8 cellular contexts compared by ENCODE assay signal in genomic region chr4:52038109-52038912, GRCh38. TPM values are rescaled to one million over a fixed set of nuclear protein-coding genes. Genes with fewer than 3 reads are reported as not detected.
DNase-seq lines count a peak whose midpoint lies in the region; TF ChIP-seq lines count a peak whose summit lies in the region.

SGCB (minus strand) TSS chr4:52038299; CDS start chr4:52038259, 40 bp downstream.

- intact Hi-C loops in ovary (cut with DNase I) (loop anchor here in 2 of 4 donors (10.0 kb wide), 2 partner anchors 144 to 194 kb away; partner anchors contain the start of gene DCUN1D4 (in 1 of the 2)), testis (cut with DNase I; ENCODE audit: low total_unique reads) (no loop called here)

- WGBS in ovary, 3 donors, result 1 to 2% (median 1%) methylated on average over 20 to 68 of the region's 68 CpGs
- WGBS in testis, 2 donors, result 2% methylated on average over 26 to 46 of the region's 68 CpGs

- DNase-seq in COR-L47 (lab: John Stamatoyannopoulos, UW) (peak; percentile 50), GM20000 (ENCODE audit: low spot score) (peak; percentile 85), HPDE6-E6E7 (ENCODE audit: extremely low spot score) (peak; percentile 35), SHP77 treated with DMSO at 0.1 percent for 48 hours (lab: John Stamatoyannopoulos, UW) (peak; percentile 48), glutamatergic neuron (peak; percentile 93), ovary (peak; percentile 65 to 80 (median 73)), testis (peak; percentile 80)
- peak; percentile 79 for DNase-seq in activated naive CD4-positive, alpha-beta T cell treated with anti-CD3 and anti-CD28 coated beads, Interleukin-2, amount 50 U/mL, for 16 hours

- peaks cover 31% of the 10 kb centered on the region for H3K4me1 Mint-ChIP-seq in glutamatergic neuron (ENCODE audit: low read depth, unreplicated experiment)

- H3K36me3 Mint-ChIP-seq in glutamatergic neuron (ENCODE audit: unreplicated experiment), result peaks cover 4% of the 10 kb centered on the region

- peak within 1 kb of the TSS; percentile 76 for H3K4me3 ChIP-seq in ovary
- peak within 1 kb of the TSS; percentile 84 to 86 for H3K4me3 ChIP-seq in testis

- no peak for TF ChIP-seq CTCF in GM20000 (IDR thresholded peaks at IDR 0.05; ENCODE audit: extremely low read depth, missing control alignments)
- TF ChIP-seq CTCF in glutamatergic neuron (IDR thresholded peaks at IDR 0.05; ENCODE audit: partially characterized antibody, unreplicated experiment), result no peak
- TF ChIP-seq CTCF in ovary (IDR thresholded peaks at IDR 0.05), result no peak
- TF ChIP-seq CTCF in testis (IDR thresholded peaks at IDR 0.05), result no peak

- no peaks in the 10 kb centered on the region for H3K27me3 ChIP-seq in ovary
- H3K27me3 ChIP-seq in testis, result no peaks in the 10 kb centered on the region

- peak within 1 kb of the TSS; percentile 98 for H3K27ac Mint-ChIP-seq in glutamatergic neuron (ENCODE audit: unreplicated experiment)

- H3K36me3 ChIP-seq in ovary (no peaks in the 10 kb centered on the region), testis (ENCODE audit: low read depth, missing control alignments) (no peaks in the 10 kb centered on the region)

- TF ChIP-seq EP300 in ovary (IDR thresholded peaks at IDR 0.05), result no peak

- H3K9me3 ChIP-seq in ovary (no peaks in the 10 kb centered on the region), testis (no peaks in the 10 kb centered on the region)

- TF ChIP-seq POLR2A in ovary (IDR thresholded peaks at IDR 0.05) (no peak), testis (IDR thresholded peaks at IDR 0.05) (no peak)

- peaks cover 9% of the 10 kb centered on the region for H3K4me1 ChIP-seq in ovary (ENCODE audit: insufficient read depth)
- H3K4me1 ChIP-seq in testis, result peaks cover 15% of the 10 kb centered on the region

- H3K27me3 Mint-ChIP-seq in glutamatergic neuron (ENCODE audit: unreplicated experiment), result peaks cover 12% of the 10 kb centered on the region

- peaks cover 14% of the 10 kb centered on the region for H3K9me3 Mint-ChIP-seq in glutamatergic neuron (ENCODE audit: unreplicated experiment)

- H3K4me3 Mint-ChIP-seq in glutamatergic neuron (ENCODE audit: unreplicated experiment), result peak within 1 kb of the TSS; percentile 95

- H3K27ac ChIP-seq in ovary (peak within 1 kb of the TSS; percentile 76 to 77), testis (peak within 1 kb of the TSS; percentile 87)

RNA-seq across cellular contexts. Expression of gene SGCB, which starts in this region (rescaled TPM):
- 169 TPM for total RNA-seq in glutamatergic neuron (ENCODE audit: unreplicated experiment)
- 10 to 100 TPM; 21.3 to 47.5 (median 32.7) TPM for total RNA-seq in ovary
- polyA plus RNA-seq in ovary, result 10 to 100 TPM; 22.4 to 58.2 TPM
- total RNA-seq in testis, result 10 to 100 TPM; 35.7 to 52.2 TPM
- polyA plus RNA-seq in testis (ENCODE audit: insufficient read depth, low read depth, low replicate concordance), result 32.8 TPM

Comparison
In these comparisons a context has a peak if more than half of its experiments do, and no peak if none do; other contexts are left out.
1. Peak in every context shown above with its lines: DNase-seq, H3K4me3 ChIP-seq and H3K27ac ChIP-seq.
2. DNase-seq: peak in every context shown above with its lines; median percentile 93 in glutamatergic neuron; 85 in GM20000; 80 in testis; 79 in activated naive CD4-positive, alpha-beta T cell treated with anti-CD3 and anti-CD28 coated beads, Interleukin-2, amount 50 U/mL, for 16 hours; 73 in ovary; 50 in COR-L47; 48 in SHP77 treated with DMSO at 0.1 percent for 48 hours; 35 in HPDE6-E6E7.